ENCODE assay signal across 15 cellular contexts in the genomic region with DNA sequence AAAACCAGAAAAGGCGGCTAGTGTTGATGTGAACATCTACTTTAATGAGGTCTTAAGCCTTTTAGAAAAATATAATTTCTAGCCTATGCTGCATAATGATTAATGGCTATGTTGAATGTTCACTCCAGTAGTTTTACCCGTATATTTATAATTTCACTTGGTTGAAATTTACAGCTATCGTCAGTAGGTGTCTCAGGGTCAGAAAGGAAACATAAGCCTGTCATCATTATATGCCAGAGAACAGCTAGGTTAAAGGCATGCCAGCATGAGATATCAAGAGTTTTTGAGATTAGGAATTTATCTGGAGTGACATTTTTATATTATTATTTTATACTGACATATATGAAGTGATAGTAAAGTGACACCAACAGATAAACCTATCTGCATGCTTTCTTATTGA.
DNase-seq lines count a peak whose midpoint lies in the region; ATAC-seq, FAIRE-seq and TF ChIP-seq lines count a peak whose summit lies in the region.
"Had no signal": no experiment of that assay in that cellular context is flagged by ENCODE, and none has a peak within 500 bp of the region (broad histone marks: within the 10 kb centered on the region; RNA-seq: fewer than 3 reads in every experiment).

No MANE protein-coding gene starts in this region.

- H3K36me3 ChIP-seq in PC-3 (ENCODE audit: low read depth, low read length) (no peaks in the 10 kb centered on the region), endodermal cell (ENCODE audit: control insufficient read depth, insufficient read depth, low read length) (no peaks in the 10 kb centered on the region), upper lobe of left lung (no peaks in the 10 kb centered on the region)

- TF ChIP-seq CTCF in Calu3 (IDR thresholded peaks at IDR 0.05; ENCODE audit: unreplicated experiment) (peak; percentile 19), PC-3 (conservative IDR thresholded peaks at IDR 0.05; ENCODE audit: low read depth, low read length) (peak; percentile 47), endodermal cell (conservative IDR thresholded peaks at IDR 0.05) (peak; percentile 38), upper lobe of left lung (IDR thresholded peaks at IDR 0.05) (no peak)

- H3K4me1 ChIP-seq in PC-3 (ENCODE audit: insufficient read depth, low read length) (peaks cover 14% of the 10 kb centered on the region), endodermal cell (ENCODE audit: control insufficient read depth, insufficient read depth, low read length) (no peaks in the 10 kb centered on the region), upper lobe of left lung (no peaks in the 10 kb centered on the region)

- H3K27ac Mint-ChIP-seq in Calu3 (ENCODE audit: unreplicated experiment) (no peak overlapping the region), endodermal cell (no peak overlapping the region)
- no peak overlapping the region for H3K27ac Mint-ChIP-seq in natural killer cell treated with Interleukin-12 subunit alpha and Interleukin-12 subunit beta and Interleukin-15 and Interleukin-18, amount 100 ng/mL, for 72 hours
- H3K27ac Mint-ChIP-seq: B cell; CD8-positive, alpha-beta T cell had no signal

- H3K9ac ChIP-seq in PC-3 (ENCODE audit: low read length) (no peak overlapping the region), endodermal cell (ENCODE audit: extremely low read depth, low read length, poor library complexity, severe bottlenecking) (no peak overlapping the region)

- H3K4me3 Mint-ChIP-seq in Calu3 (ENCODE audit: low read depth, unreplicated experiment) (no peak overlapping the region), endodermal cell (no peak overlapping the region)
- H3K4me3 Mint-ChIP-seq in natural killer cell treated with Interleukin-12 subunit alpha and Interleukin-12 subunit beta and Interleukin-15 and Interleukin-18, amount 100 ng/mL, for 72 hours = no peak overlapping the region
- H3K4me3 Mint-ChIP-seq: B cell; CD8-positive, alpha-beta T cell had no signal

- H3K9me3 ChIP-seq in PC-3 (ENCODE audit: low read length) (no peaks in the 10 kb centered on the region), endodermal cell (ENCODE audit: control insufficient read depth, low read length) (peaks cover 4% of the 10 kb centered on the region), upper lobe of left lung (no peaks in the 10 kb centered on the region)

- POLR2A ChIA-PET in PC-3 (lab: Charles Lee; ENCODE audit: unreplicated experiment) = no interaction called here

- H3K27me3 ChIP-seq in PC-3 (ENCODE audit: low read length) (no peaks in the 10 kb centered on the region), endodermal cell (ENCODE audit: control insufficient read depth, insufficient read depth, low read length, poor library complexity, severe bottlenecking) (no peaks in the 10 kb centered on the region), upper lobe of left lung (no peaks in the 10 kb centered on the region)

- ATAC-seq in PC-3 (peak; percentile 64), HG03460 (IDR thresholded peaks at IDR 0.05; ENCODE audit: unreplicated experiment) (no peak), upper lobe of left lung (ENCODE audit: low FRiP score in 2 of 2) (no peak)
- ATAC-seq in natural killer cell treated with Interleukin-12 subunit alpha and Interleukin-12 subunit beta and Interleukin-15 and Interleukin-18, amount 100 ng/mL, for 72 hours = no peak
- ATAC-seq: CD8-positive, alpha-beta T cell had no signal

- BruUV-seq in Calu3 (replicated peaks; lab: Mats Ljungman, UMichigan) = no TSS peak
- no TSS peak for BruUV-seq in PC-3 (replicated peaks; lab: Mats Ljungman, UMichigan)

- no peak for TF ChIP-seq EP300 in upper lobe of left lung (IDR thresholded peaks at IDR 0.05)

- TF ChIP-seq POLR2A in upper lobe of left lung (IDR thresholded peaks at IDR 0.05) = no peak

- no peaks in the 10 kb centered on the region for H3F3A ChIP-seq in PC-3 (ENCODE audit: low read length, unreplicated experiment)

- no peaks in the 10 kb centered on the region for H3K36me3 Mint-ChIP-seq in Calu3 (ENCODE audit: insufficient read depth, unreplicated experiment)
- H3K36me3 Mint-ChIP-seq in endodermal cell (ENCODE audit: low read depth) = no peaks in the 10 kb centered on the region
- H3K36me3 Mint-ChIP-seq in natural killer cell treated with Interleukin-12 subunit alpha and Interleukin-12 subunit beta and Interleukin-15 and Interleukin-18, amount 100 ng/mL, for 72 hours = no peaks in the 10 kb centered on the region
- H3K36me3 Mint-ChIP-seq: CD8-positive, alpha-beta T cell had no signal

- H2AFZ ChIP-seq in PC-3 (ENCODE audit: low read length) = peak overlapping the region; percentile 27; the same call in 1 of the 2 replicates

- no peaks in the 10 kb centered on the region for H3K9me3 Mint-ChIP-seq in Calu3 (ENCODE audit: low read depth, unreplicated experiment)
- peaks cover 4% of the 10 kb centered on the region for H3K9me3 Mint-ChIP-seq in endodermal cell
- peaks cover 9% of the 10 kb centered on the region for H3K9me3 Mint-ChIP-seq in natural killer cell treated with Interleukin-12 subunit alpha and Interleukin-12 subunit beta and Interleukin-15 and Interleukin-18, amount 100 ng/mL, for 72 hours

- H3K4me3 ChIP-seq in PC-3 (ENCODE audit: low read length) = no peak overlapping the region
- no peak overlapping the region for H3K4me3 ChIP-seq in endodermal cell (ENCODE audit: low read length)
- no peak overlapping the region for H3K4me3 ChIP-seq in upper lobe of left lung
- H3K4me3 ChIP-seq: SK-N-MC had no signal

- whole genome bisulfite sequencing in endodermal cell (ENCODE audit: insufficient coverage in 1 of 2, insufficient read length in 1 of 2), 2 experiments = 97 to 100% methylated on average over 1 to 2 of the region's 3 CpGs
- WGBS in upper lobe of left lung, 2 donors = 27 to 30% methylated on average over 3 of the region's 3 CpGs

- DNase-seq in Calu3 = no peak
- peak; percentile 14 for DNase-seq in HTR-8/SVneo (ENCODE audit: insufficient read length, low spot score)
- DNase-seq in PC-3 = peak; percentile 27
- no peak for DNase-seq in endodermal cell
- DNase-seq in natural killer cell treated with Interleukin-12 subunit alpha and Interleukin-12 subunit beta and Interleukin-15 and Interleukin-18, amount 100 ng/mL, for 72 hours (ENCODE audit: low spot score) = no peak
- DNase-seq in NCI-H526 (lab: John Stamatoyannopoulos, UW) = no peak
- DNase-seq in upper lobe of left lung = no peak
- DNase-seq: CD8-positive, alpha-beta T cell; NCI-H1048; NCI-H446 treated with DMSO at 0.1 percent for 48 hours; NCI-H82 had no signal

- intact Hi-C loops in Calu3 (cut with micrococcal nuclease; ENCODE audit: unreplicated experiment) = no loop called here
- intact Hi-C loops in PC-3 (cut with micrococcal nuclease) = no loop called here

- FAIRE-seq in HTR-8/SVneo (lab: Jason Lieb, UNC) = no peak
- FAIRE-seq: H1 had no signal

- CTCF ChIA-PET in Calu3 (lab: Charles Lee) (no interaction called here), PC-3 (lab: Charles Lee) (interaction anchor here (0.6 kb wide), 1 partner anchor 114 kb away, joined by 3 read pairs; no protein-coding TSS in a partner anchor)

- no peaks in the 10 kb centered on the region for H3K27me3 Mint-ChIP-seq in Calu3 (ENCODE audit: unreplicated experiment)
- H3K27me3 Mint-ChIP-seq in endodermal cell (ENCODE audit: insufficient read depth) = no peaks in the 10 kb centered on the region
- H3K27me3 Mint-ChIP-seq in natural killer cell treated with Interleukin-12 subunit alpha and Interleukin-12 subunit beta and Interleukin-15 and Interleukin-18, amount 100 ng/mL, for 72 hours = no peaks in the 10 kb centered on the region
- H3K27me3 Mint-ChIP-seq: B cell had no signal

- no peaks in the 10 kb centered on the region for H3K9me2 ChIP-seq in PC-3 (replicated peaks; ENCODE audit: low read length)

- H3K27ac ChIP-seq in PC-3 (ENCODE audit: low read length) (no peak overlapping the region), endodermal cell (ENCODE audit: low read depth, low read length) (no peak overlapping the region), upper lobe of left lung (no peak overlapping the region)
- H3K27ac ChIP-seq: SK-N-MC had no signal

- no peaks in the 10 kb centered on the region for H4K20me1 ChIP-seq in PC-3 (ENCODE audit: low read length)

- no peaks in the 10 kb centered on the region for H3K4me1 Mint-ChIP-seq in Calu3 (ENCODE audit: low read depth, unreplicated experiment)
- no peaks in the 10 kb centered on the region for H3K4me1 Mint-ChIP-seq in endodermal cell
- no peaks in the 10 kb centered on the region for H3K4me1 Mint-ChIP-seq in natural killer cell treated with Interleukin-12 subunit alpha and Interleukin-12 subunit beta and Interleukin-15 and Interleukin-18, amount 100 ng/mL, for 72 hours (ENCODE audit: low read depth in 2 of 2)
- H3K4me1 Mint-ChIP-seq: B cell had no signal

- 0 out of 2 replicates have a peak overlapping the region, but pooled peaks have one; percentile 6 for H3K4me2 ChIP-seq in PC-3 (ENCODE audit: low read length)

- H3K79me2 ChIP-seq in PC-3 (ENCODE audit: low read length) = no peaks in the 10 kb centered on the region

Comparison
In these comparisons a context has a peak if more than half of its experiments do, and no peak if none do; other contexts are left out.
1. DNase-seq: peak in HTR-8/SVneo (single experiment) and PC-3 (single experiment); none in Calu3 (single experiment), endodermal cell (single experiment), natural killer cell treated with Interleukin-12 subunit alpha and Interleukin-12 subunit beta and Interleukin-15 and Interleukin-18, amount 100 ng/mL, for 72 hours (single experiment), NCI-H526 (0 of 2) and upper lobe of left lung (0 of 2).
2. CTCF ChIP-seq: peak in Calu3 (single experiment), PC-3 (single experiment) and endodermal cell (single experiment); none in upper lobe of left lung (0 of 6).